In genomic region chr17:28041068-28041843, GRCh38 we compare ENCODE assay signal across 8 cellular contexts. TPM values are rescaled to one million over a fixed set of nuclear protein-coding genes. Genes with fewer than 3 reads are reported as not detected.
DNase-seq lines count a peak whose midpoint lies in the region; ATAC-seq and TF ChIP-seq lines count a peak whose summit lies in the region.

No MANE protein-coding gene starts in this region.

- DNase-seq in CD4-positive, alpha-beta T cell, result peak; percentile 97 to 99 (median 99)
- DNase-seq in NCI-H82 (lab: John Stamatoyannopoulos, UW), result peak; percentile 100
- DNase-seq in activated CD4-positive, alpha-beta memory T cell treated with anti-CD3 and anti-CD28 coated beads for 36 hours, result peak; percentile 100
- peak; percentile 98 to 100 (median 100) for DNase-seq in dorsolateral prefrontal cortex
- DNase-seq in stimulated activated CD4-positive, alpha-beta T cell treated with anti-CD3 and anti-CD28 coated beads, Interleukin-4, amount 100 ng/mL, for 24 hours, result peak; percentile 100

- H3K4me3 Mint-ChIP-seq in CD4-positive, alpha-beta T cell, result peak overlapping the region; percentile 93
- peak overlapping the region; percentile 71 for H3K4me3 Mint-ChIP-seq in activated CD4-positive, alpha-beta memory T cell treated with anti-CD3 and anti-CD28 coated beads for 36 hours

- TF ChIP-seq CTCF in CD4-positive, alpha-beta T cell (IDR thresholded peaks at IDR 0.05), result no peak
- TF ChIP-seq CTCF in dorsolateral prefrontal cortex (IDR thresholded peaks at IDR 0.05 in 54 of 56, conservative IDR thresholded peaks at IDR 0.05 in 2 of 56; ENCODE audit: low read depth in 1 of 56, partially characterized antibody in 56 of 56), result peak in 4 of 56 donors; percentile 11 to 12 (median 12)
- no peak for TF ChIP-seq CTCF in liver (IDR thresholded peaks at IDR 0.05; ENCODE audit: low read depth, low read length, missing input control)

- peaks cover 57% of the 10 kb centered on the region for H3K4me1 Mint-ChIP-seq in CD4-positive, alpha-beta T cell (ENCODE audit: low read depth)
- H3K4me1 Mint-ChIP-seq in activated CD4-positive, alpha-beta memory T cell treated with anti-CD3 and anti-CD28 coated beads for 36 hours (ENCODE audit: low read depth), result peaks cover 48% of the 10 kb centered on the region

- no peak overlapping the region for H3K9ac ChIP-seq in liver (ENCODE audit: low read depth in 1 of 2, low read length in 2 of 2)

- H3K9me3 Mint-ChIP-seq in CD4-positive, alpha-beta T cell, result no peaks in the 10 kb centered on the region
- no peaks in the 10 kb centered on the region for H3K9me3 Mint-ChIP-seq in activated CD4-positive, alpha-beta memory T cell treated with anti-CD3 and anti-CD28 coated beads for 36 hours

- intact Hi-C loops in CD4-positive, alpha-beta T cell (cut with DNase I, micrococcal nuclease), result loop anchor here (2.0 to 10.0 kb wide), 6 partner anchors 148 to 746 kb away; partner anchors contain the start of genes IFT20 (in 1 of the 2), LYRM9 (in 1 of the 2), NOS2 (in 1 of the 2) and POLDIP2 (in 1 of the 2)
- intact Hi-C loops in activated CD4-positive, alpha-beta memory T cell treated with anti-CD3 and anti-CD28 coated beads for 36 hours (cut with micrococcal nuclease), result loop anchor here (2.0 to 5.0 kb wide), 2 partner anchors 18 to 276 kb away; partner anchors contain the start of gene TMEM97
- intact Hi-C loops in dorsolateral prefrontal cortex (cut with DNase I), result loop anchor here (2.0 to 5.0 kb wide), 5 partner anchors 39 to 151 kb away; partner anchors contain the start of gene LYRM9 (in 2 of the 2)

- H3K27ac Mint-ChIP-seq in CD4-positive, alpha-beta T cell, result peak overlapping the region; percentile 82
- H3K27ac Mint-ChIP-seq in activated CD4-positive, alpha-beta memory T cell treated with anti-CD3 and anti-CD28 coated beads for 36 hours, result peak overlapping the region; percentile 60

- CTCF ChIA-PET in CD4-positive, alpha-beta T cell (lab: Charles Lee), result interaction anchor here (1.1 to 1.2 kb wide), 2 partner anchors 15 to 148 kb away, joined by 3 to 7 read pairs; partner anchors contain the start of gene LYRM9
- CTCF ChIA-PET in activated CD4-positive, alpha-beta memory T cell treated with anti-CD3 and anti-CD28 coated beads for 36 hours (lab: Charles Lee), result interaction anchor here (0.6 to 1.3 kb wide), 3 partner anchors 12 to 19 kb away, joined by 3 to 6 read pairs (median 3); no protein-coding TSS in a partner anchor

- peak; percentile 92 for ATAC-seq in CD4-positive, alpha-beta T cell (ENCODE audit: poor library complexity)
- peak; percentile 88 for ATAC-seq in GM19452 (IDR thresholded peaks at IDR 0.05; ENCODE audit: unreplicated experiment)
- peak; percentile 78 for ATAC-seq in HG03575 (IDR thresholded peaks at IDR 0.05; ENCODE audit: extremely low read depth, insufficient number of reproducible peaks, low FRiP score, unreplicated experiment)

- H3K4me3 ChIP-seq in dorsolateral prefrontal cortex, result peak overlapping the region; percentile 64 to 99 (median 91)
- peak overlapping the region; percentile 81 to 97 (median 87) for H3K4me3 ChIP-seq in liver (ENCODE audit: low read depth in 1 of 3, low read length in 3 of 3)

- peaks cover 8 to 32% (median 27%) of the 10 kb centered on the region in 4 donors for H3K4me1 ChIP-seq in liver (ENCODE audit: control insufficient read depth in 4 of 4, insufficient read depth in 4 of 4, low read length in 3 of 4)

- peaks cover 0 to under 1% (median 0%) of the 10 kb centered on the region in 4 donors for H3K36me3 ChIP-seq in liver (ENCODE audit: control insufficient read depth in 4 of 4, insufficient read depth in 3 of 4, low read depth in 1 of 4, low read length in 3 of 4)

- peak in 1 of 2 donors; percentile 47 for TF ChIP-seq RAD21 in liver (IDR thresholded peaks at IDR 0.05)

- H3K27ac ChIP-seq in CD4-positive, alpha-beta T cell (ENCODE audit: low read depth, low read length), result peak overlapping the region; percentile 52
- peak overlapping the region; percentile 60 to 96 (median 90) for H3K27ac ChIP-seq in dorsolateral prefrontal cortex
- peak overlapping the region in 1 of 2 donors; percentile 23 for H3K27ac ChIP-seq in liver (ENCODE audit: low read depth in 1 of 2, low read length in 2 of 2)

- no peaks in the 10 kb centered on the region for H3K27me3 ChIP-seq in CD4-positive, alpha-beta T cell (ENCODE audit: control insufficient read depth, insufficient read depth, low read length)
- H3K27me3 ChIP-seq in dorsolateral prefrontal cortex, result no peaks in the 10 kb centered on the region
- H3K27me3 ChIP-seq in liver (ENCODE audit: control insufficient read depth in 4 of 4, insufficient read depth in 4 of 4, low read length in 3 of 4), result no peaks in the 10 kb centered on the region

- H3K36me3 Mint-ChIP-seq in CD4-positive, alpha-beta T cell (ENCODE audit: low read depth), result peaks cover 7% of the 10 kb centered on the region
- H3K36me3 Mint-ChIP-seq in activated CD4-positive, alpha-beta memory T cell treated with anti-CD3 and anti-CD28 coated beads for 36 hours, result no peaks in the 10 kb centered on the region

- H3K9me3 ChIP-seq in CD4-positive, alpha-beta T cell (ENCODE audit: control insufficient read depth, low read length), result no peaks in the 10 kb centered on the region
- H3K9me3 ChIP-seq in liver (ENCODE audit: control insufficient read depth in 4 of 4, low read length in 3 of 4), result no peaks in the 10 kb centered on the region

- H3K27me3 Mint-ChIP-seq in CD4-positive, alpha-beta T cell, result no peaks in the 10 kb centered on the region
- H3K27me3 Mint-ChIP-seq in activated CD4-positive, alpha-beta memory T cell treated with anti-CD3 and anti-CD28 coated beads for 36 hours, result no peaks in the 10 kb centered on the region

- WGBS in liver, result under 1% methylated on average over 43 of the region's 43 CpGs

- POLR2A ChIA-PET in CD4-positive, alpha-beta T cell (lab: Charles Lee), result interaction anchor here (0.6 to 1.3 kb wide), 16 partner anchors 9 to 316 kb away, joined by 3 to 11 read pairs (median 5); partner anchors contain the start of genes IFT20, LYRM9, POLDIP2 and TMEM97
- POLR2A ChIA-PET in activated CD4-positive, alpha-beta memory T cell treated with anti-CD3 and anti-CD28 coated beads for 36 hours (lab: Charles Lee), result interaction anchor here (0.6 to 1.6 kb wide), 3 partner anchors 14 to 500 kb away, joined by 3 to 6 read pairs (median 6); no protein-coding TSS in a partner anchor

TF ChIP-seq in liver, 16 proteins besides CTCF, POLR2A, EP300 and RAD21 (continues in another document):
- peak; percentile 18 for TF ChIP-seq ATF3 (IDR thresholded peaks at IDR 0.05)
- TF ChIP-seq HNF4G (IDR thresholded peaks at IDR 0.05), result no peak
- peak; percentile 87 for TF ChIP-seq ZBTB33 (IDR thresholded peaks at IDR 0.05)
- peak in 1 of 2 donors; percentile 29 for TF ChIP-seq JUND (IDR thresholded peaks at IDR 0.05)
- no peak for TF ChIP-seq RXRA (IDR thresholded peaks at IDR 0.05)
- no peak for TF ChIP-seq TAF1 (conservative IDR thresholded peaks at IDR 0.05)
- peak; percentile 19 for TF ChIP-seq REST (IDR thresholded peaks at IDR 0.05)
- peak; percentile 100 for TF ChIP-seq SP1 (IDR thresholded peaks at IDR 0.05)
- peak; percentile 46 for TF ChIP-seq YY1 (IDR thresholded peaks at IDR 0.05)
- peak; percentile 66 to 67 for TF ChIP-seq EGR1 (IDR thresholded peaks at IDR 0.05; ENCODE audit: low read depth in 2 of 2)
- TF ChIP-seq FOXA1 (IDR thresholded peaks at IDR 0.05), result no peak

RNA-seq across cellular contexts. Expression of gene NLK, which starts 1.2 kb away (rescaled TPM):
- 1 to 10 TPM; 6.8 to 7.7 TPM for total RNA-seq in CD4-positive, alpha-beta T cell
- 1 to 10 TPM; 6.8 to 8.3 TPM for total RNA-seq in activated CD4-positive, alpha-beta memory T cell treated with anti-CD3 and anti-CD28 coated beads for 36 hours
- total RNA-seq in dorsolateral prefrontal cortex, result 100 to 1,000 TPM in 109 of 120 experiments, 10 to 100 TPM in 11; 75.6 to 169 (median 124) TPM
- 10 to 100 TPM; 12.9 to 17.4 TPM for total RNA-seq in liver
- 1 to 10 TPM; 4.4 to 5.4 TPM for polyA plus RNA-seq in liver

Comparison
In these comparisons a context has a peak if more than half of its experiments do, and no peak if none do; other contexts are left out.
1. RNA of gene NLK, which starts 1.2 kb away (total RNA-seq): 75.6 to 169 TPM in dorsolateral prefrontal cortex; 12.9 to 17.4 TPM in liver, 6.8 to 8.3 TPM in activated CD4-positive, alpha-beta memory T cell treated with anti-CD3 and anti-CD28 coated beads for 36 hours and 6.8 to 7.7 TPM in CD4-positive, alpha-beta T cell; every median in the first group is over 4 times any median in the second.
2. Peak in every context shown above with its lines, with median percentiles within 50 percentile points of each other: ATAC-seq and DNase-seq.